11 cellular contexts compared by ENCODE assay signal in the genomic region with DNA sequence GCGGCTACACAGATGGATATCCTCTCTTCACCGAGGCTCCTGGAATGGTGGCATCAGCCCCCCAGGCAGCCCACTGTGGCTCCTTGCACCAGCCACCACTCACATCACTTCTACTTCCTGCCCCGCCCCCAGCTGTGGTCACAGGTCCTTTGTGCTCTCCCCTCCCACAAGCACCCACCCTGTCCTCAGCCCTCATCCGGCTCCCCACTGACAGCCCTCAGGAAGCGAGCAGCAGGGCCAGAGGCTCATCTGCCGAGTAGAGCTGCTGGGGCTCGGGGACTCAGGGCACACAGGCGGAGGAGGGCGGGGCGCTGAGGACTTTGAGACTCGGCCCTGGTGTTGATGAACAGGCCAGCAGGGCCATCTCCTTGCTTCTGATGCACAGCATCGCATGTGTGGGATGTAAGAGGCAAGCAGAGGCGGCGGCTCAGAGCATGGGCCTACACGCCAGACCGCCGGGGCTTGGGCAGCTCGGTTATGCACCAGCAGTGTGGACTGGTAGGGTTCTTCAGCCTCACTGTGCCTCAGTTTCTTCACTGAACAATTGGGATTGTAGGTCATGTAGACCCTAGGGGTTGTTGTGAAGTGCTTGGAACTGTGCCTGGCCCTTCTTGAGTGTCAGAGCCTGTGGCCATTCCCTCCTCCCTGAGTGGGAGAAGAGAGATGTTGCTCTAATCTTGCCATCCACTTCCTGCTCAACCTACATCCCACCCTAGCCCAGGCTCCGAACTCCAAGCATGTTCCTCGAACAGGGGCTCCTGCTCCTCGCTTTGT. TPM values are rescaled to one million over a fixed set of nuclear protein-coding genes. Genes with fewer than 3 reads are reported as not detected.
A peak's percentile ranks its signal among the peaks of the same experiment; 100 is the strongest.
DNase-seq lines count a peak whose midpoint lies in the region; ATAC-seq and TF ChIP-seq lines count a peak whose summit lies in the region.
"Had no signal": no experiment of that assay in that cellular context is flagged by ENCODE, and none has a peak within 500 bp of the region (broad histone marks: within the 10 kb centered on the region; RNA-seq: fewer than 3 reads in every experiment).

A gene (minus strand): TSS at position 77 of the 774 bp plus-strand sequence. CDS start 1,839 bp downstream, outside the sequence.

- peak within 1 kb of the TSS; percentile 99 for H3K4me3 Mint-ChIP-seq in activated naive CD8-positive, alpha-beta T cell treated with anti-CD3 and anti-CD28 coated beads, Interleukin-2, amount 10 ng/mL, durations not matched to agents 7 days and 5 days
- no peak within 1 kb of the TSS for H3K4me3 Mint-ChIP-seq in osteocyte (ENCODE audit: unreplicated experiment)

- H3K9ac ChIP-seq in BLaER1 = no peak within 1 kb of the TSS

- no peaks in the 10 kb centered on the region for H3K36me3 ChIP-seq in BLaER1
- H3K36me3 ChIP-seq in esophagus squamous epithelium = no peaks in the 10 kb centered on the region

- ATAC-seq in activated naive CD8-positive, alpha-beta T cell treated with anti-CD3 and anti-CD28 coated beads, Interleukin-2, amount 10 ng/mL, durations not matched to agents 7 days and 5 days (ENCODE audit: low read depth) = peak; percentile 98
- ATAC-seq: left lobe of liver had no signal

- H3K27me3 ChIP-seq in BLaER1 = no peaks in the 10 kb centered on the region
- H3K27me3 ChIP-seq in esophagus squamous epithelium = no peaks in the 10 kb centered on the region

- peak in 1 of 4 donors; percentile 16 for TF ChIP-seq POLR2A in esophagus squamous epithelium (IDR thresholded peaks at IDR 0.05)

- WGBS in esophagus squamous epithelium, 2 donors = 90 to 92% methylated on average over 4 to 7 of the region's 21 CpGs

- H4K20me1 ChIP-seq in BLaER1 = no peaks in the 10 kb centered on the region

- POLR2A ChIA-PET in activated naive CD8-positive, alpha-beta T cell treated with anti-CD3 and anti-CD28 coated beads, Interleukin-2, amount 10 ng/mL, durations not matched to agents 7 days and 5 days (lab: Charles Lee) = interaction anchor here (0.6 to 3.0 kb wide), 15 partner anchors 8 to 154 kb away, joined by 3 to 33 read pairs (median 4); no protein-coding TSS in a partner anchor

- H3K9me3 ChIP-seq in BLaER1 (no peaks in the 10 kb centered on the region), esophagus squamous epithelium (no peaks in the 10 kb centered on the region)

- H3K9me3 Mint-ChIP-seq in activated naive CD8-positive, alpha-beta T cell treated with anti-CD3 and anti-CD28 coated beads, Interleukin-2, amount 10 ng/mL, durations not matched to agents 7 days and 5 days = no peaks in the 10 kb centered on the region
- no peaks in the 10 kb centered on the region for H3K9me3 Mint-ChIP-seq in osteocyte (ENCODE audit: unreplicated experiment)

- H3K36me3 Mint-ChIP-seq in activated naive CD8-positive, alpha-beta T cell treated with anti-CD3 and anti-CD28 coated beads, Interleukin-2, amount 10 ng/mL, durations not matched to agents 7 days and 5 days = peaks cover 28% of the 10 kb centered on the region
- H3K36me3 Mint-ChIP-seq in osteocyte (ENCODE audit: unreplicated experiment) = no peaks in the 10 kb centered on the region

- H3K4me3 ChIP-seq in BLaER1 (no peak within 1 kb of the TSS), esophagus squamous epithelium (peak within 1 kb of the TSS in 1 of 4 donors; percentile 35)

- H3K4me1 ChIP-seq in BLaER1 = peaks cover 36% of the 10 kb centered on the region
- no peaks in the 10 kb centered on the region for H3K4me1 ChIP-seq in esophagus squamous epithelium

- H3K27ac ChIP-seq in BLaER1 (peak within 1 kb of the TSS; percentile 23; the same call in 1 of the 2 replicates), esophagus squamous epithelium (peak within 1 kb of the TSS in 2 of 4 donors; percentile 28 to 36)

- peak within 1 kb of the TSS; percentile 100 for H3K27ac Mint-ChIP-seq in activated naive CD8-positive, alpha-beta T cell treated with anti-CD3 and anti-CD28 coated beads, Interleukin-2, amount 10 ng/mL, durations not matched to agents 7 days and 5 days
- H3K27ac Mint-ChIP-seq in osteocyte (ENCODE audit: unreplicated experiment) = no peak within 1 kb of the TSS

- no peaks in the 10 kb centered on the region for H3K27me3 Mint-ChIP-seq in activated naive CD8-positive, alpha-beta T cell treated with anti-CD3 and anti-CD28 coated beads, Interleukin-2, amount 10 ng/mL, durations not matched to agents 7 days and 5 days
- H3K27me3 Mint-ChIP-seq in osteocyte (ENCODE audit: unreplicated experiment) = peaks cover 5% of the 10 kb centered on the region

- intact Hi-C loops in esophagus squamous epithelium (cut with DNase I) = no loop called here

- H3K4me2 ChIP-seq in BLaER1 = peak within 1 kb of the TSS; percentile 68

- peaks cover 38% of the 10 kb centered on the region for H3K4me1 Mint-ChIP-seq in activated naive CD8-positive, alpha-beta T cell treated with anti-CD3 and anti-CD28 coated beads, Interleukin-2, amount 10 ng/mL, durations not matched to agents 7 days and 5 days
- H3K4me1 Mint-ChIP-seq in osteocyte (ENCODE audit: unreplicated experiment) = no peaks in the 10 kb centered on the region

- TF ChIP-seq CTCF in esophagus squamous epithelium (IDR thresholded peaks at IDR 0.05) (no peak), osteocyte (IDR thresholded peaks at IDR 0.05) (no peak)

- peak; percentile 71 for DNase-seq in activated CD4-positive, CD25-positive, alpha-beta regulatory T cell treated with anti-CD3 and anti-CD28 coated beads, Interleukin-2, amount 50 U/mL, for 72 hours
- DNase-seq in activated naive CD8-positive, alpha-beta T cell treated with anti-CD3 and anti-CD28 coated beads, Interleukin-2, amount 10 ng/mL, durations not matched to agents 7 days and 5 days = peak; percentile 91
- DNase-seq in stimulated activated CD4-positive, alpha-beta T cell treated with anti-CD3 and anti-CD28 coated beads, Interleukin-12 subunit alpha, Interleukin-12 subunit beta, amount 100 ng/mL, for 4 hours = peak; percentile 44
- DNase-seq in esophagus squamous epithelium (lab: John Stamatoyannopoulos, UW) = no peak
- DNase-seq in NCI-H524 (lab: John Stamatoyannopoulos, UW) = no peak
- DNase-seq in HCEC 1CT = no peak
- no peak for DNase-seq in osteocyte (ENCODE audit: extremely low spot score, unreplicated experiment)

RNA-seq across cellular contexts. Expression of the gene that starts here (rescaled TPM):
- total RNA-seq in activated naive CD8-positive, alpha-beta T cell treated with anti-CD3 and anti-CD28 coated beads, Interleukin-2, amount 10 ng/mL, durations not matched to agents 7 days and 5 days = 100 to 1,000 TPM; 165 to 170 TPM
- total RNA-seq in esophagus squamous epithelium (1 to 10 TPM in 3 of 4 donors, under 1 TPM in 1; 0.26 to 7.3 (median 6.5) TPM), osteocyte (not detected in 2 replicates)
- total RNA-seq: bronchial epithelial cell, M059J had no signal

Comparison
In these comparisons a context has a peak if more than half of its experiments do, and no peak if none do; other contexts are left out.
1. RNA of the gene that starts here (total RNA-seq): 165 to 170 TPM in activated naive CD8-positive, alpha-beta T cell treated with anti-CD3 and anti-CD28 coated beads, Interleukin-2, amount 10 ng/mL, durations not matched to agents 7 days and 5 days; 0.26 to 7.3 TPM in esophagus squamous epithelium and not detected in osteocyte; every median in the first group is over 10 times any median in the second.
2. DNase-seq: peak in activated CD4-positive, CD25-positive, alpha-beta regulatory T cell treated with anti-CD3 and anti-CD28 coated beads, Interleukin-2, amount 50 U/mL, for 72 hours (single experiment), activated naive CD8-positive, alpha-beta T cell treated with anti-CD3 and anti-CD28 coated beads, Interleukin-2, amount 10 ng/mL, durations not matched to agents 7 days and 5 days (single experiment) and stimulated activated CD4-positive, alpha-beta T cell treated with anti-CD3 and anti-CD28 coated beads, Interleukin-12 subunit alpha, Interleukin-12 subunit beta, amount 100 ng/mL, for 4 hours (single experiment); none in esophagus squamous epithelium (single experiment), NCI-H524 (0 of 2), HCEC 1CT (single experiment) and osteocyte (single experiment).